Comparison of ENCODE assay signal across 8 cellular contexts in the genomic region with DNA sequence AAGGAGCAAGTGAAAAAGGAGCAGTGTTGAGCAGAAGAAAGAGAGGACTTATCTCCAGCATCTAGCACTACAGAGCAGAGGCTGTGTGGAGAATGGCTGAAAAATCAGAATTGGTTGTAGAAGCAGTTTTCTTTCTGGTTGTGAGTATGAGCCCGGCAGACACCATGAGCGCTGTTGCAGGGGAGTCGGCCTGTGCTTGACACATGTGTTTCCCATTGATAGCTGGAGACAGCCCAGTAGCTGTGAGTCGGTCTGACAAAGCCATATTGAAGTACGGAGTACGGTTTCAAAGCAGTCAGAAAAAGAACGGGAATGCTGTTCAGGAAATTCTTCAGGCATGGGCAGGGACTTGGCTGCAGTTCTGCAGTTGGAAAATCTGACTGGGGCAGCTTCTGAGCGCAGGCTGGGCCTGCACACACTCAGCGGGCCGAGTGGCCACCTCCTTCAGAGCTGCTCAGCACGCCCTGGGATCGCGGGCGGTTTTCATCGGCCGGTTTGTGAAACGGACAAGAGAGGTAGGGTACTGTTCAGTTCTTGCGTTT. TPM values are rescaled to one million over a fixed set of nuclear protein-coding genes. Genes with fewer than 3 reads are reported as not detected.
DNase-seq lines count a peak whose midpoint lies in the region; ATAC-seq and TF ChIP-seq lines count a peak whose summit lies in the region.

A gene (plus strand): TSS at position 447 of the 542 bp plus-strand sequence.

- peak; percentile 47; the same call in 1 of the 2 replicates for TF ChIP-seq CTCF in BJ (IDR thresholded peaks at IDR 0.05; ENCODE audit: insufficient read depth, low read depth, low read length)

- no peaks in the 10 kb centered on the region for H3K27me3 ChIP-seq in BJ (ENCODE audit: control insufficient read depth, insufficient read depth, low read length)

- intact Hi-C loops in cardiac septum (cut with DNase I) = loop anchor here (5.0 to 10.0 kb wide), 2 partner anchors 171 to 268 kb away; no protein-coding TSS in a partner anchor
- intact Hi-C loops in posterior cingulate gyrus (cut with DNase I) = loop anchor here (10.0 kb wide), 2 partner anchors 148 to 268 kb away; no protein-coding TSS in a partner anchor

- no peaks in the 10 kb centered on the region for H3K36me3 ChIP-seq in BJ (ENCODE audit: control insufficient read depth, insufficient read depth, low read length)

- CTCF ChIA-PET in BJ (lab: Yijun Ruan, JAX) = interaction anchor here (1.3 to 1.6 kb wide), 2 partner anchors 14 to 383 kb away, joined by 5 read pairs; no protein-coding TSS in a partner anchor

- DNase-seq in BJ (ENCODE audit: low read depth) (peak; percentile 89), amygdala (lab: John Stamatoyannopoulos, UW) (peak in 52 of 56 donors; percentile 3 to 84 (median 48)), cardiac septum (ENCODE audit: low spot score) (peak; percentile 86), posterior cingulate gyrus (peak; percentile 43 to 93 (median 62)), NAMALWA (ENCODE audit: low spot score) (no peak)
- DNase-seq in activated CD4-positive, alpha-beta T cell treated with anti-CD3 and anti-CD28 coated beads for 4 hours = no peak

- POLR2A ChIA-PET in BJ (lab: Charles Lee) = interaction anchor here (1.0 kb wide), 1 partner anchor 29 kb away, joined by 4 read pairs; no protein-coding TSS in a partner anchor

- ATAC-seq in HG03460 (IDR thresholded peaks at IDR 0.05; ENCODE audit: unreplicated experiment) (no peak), GM19397 (IDR thresholded peaks at IDR 0.05; ENCODE audit: unreplicated experiment) (no peak)

- H3K4me3 ChIP-seq in BJ (ENCODE audit: low read depth, low read length) = peak within 1 kb of the TSS; percentile 56

RNA-seq across cellular contexts. Expression of the gene that starts here (rescaled TPM):
- 17.0 and 26.7 TPM in 2 replicates for polyA plus RNA-seq in BJ (2011; rRNA removed)
- 16.8 and 24.0 TPM in 2 replicates for polyA minus RNA-seq in BJ (2011; rRNA and poly(A)+ RNA removed)
- 83.1 TPM for total RNA-seq in cardiac septum

Comparison
In these comparisons a context has a peak if more than half of its experiments do, and no peak if none do; other contexts are left out.
1. DNase-seq: peak in BJ (single experiment), amygdala (52 of 56), cardiac septum (single experiment) and posterior cingulate gyrus (10 of 10); none in NAMALWA (single experiment) and activated CD4-positive, alpha-beta T cell treated with anti-CD3 and anti-CD28 coated beads for 4 hours (0 of 2).